ENCODE assay signal across 30 cellular contexts in genomic region chr7:139808846-139809442, GRCh38.
"Had no signal": no experiment of that assay in that cellular context is flagged by ENCODE, and none has a peak within 500 bp of the region (broad histone marks: within the 10 kb centered on the region; RNA-seq: fewer than 3 reads in every experiment).

No MANE protein-coding gene starts in this region.

- H3K9me3 ChIP-seq: adrenal gland, body of pancreas, colonic mucosa, gastrocnemius medialis had no signal

- H3K4me1 ChIP-seq: adrenal gland, body of pancreas, colonic mucosa, gastrocnemius medialis had no signal

- ATAC-seq: activated CD4-positive, alpha-beta T cell treated with anti-CD3 and anti-CD28 coated beads for 36 hours; activated CD8-positive, alpha-beta memory T cell treated with anti-CD3 and anti-CD28 coated beads, Interleukin-2, amount 10 ng/mL, durations not matched to agents 7 days and 5 days; activated CD8-positive, alpha-beta T cell treated with anti-CD3 and anti-CD28 coated beads, Interleukin-2, amount 10 ng/mL, durations not matched to agents 7 days and 5 days; activated naive CD8-positive, alpha-beta T cell treated with anti-CD3 and anti-CD28 coated beads, Interleukin-2, amount 50 U/mL, for 24 hours; body of pancreas; esophagus mucosa; gastrocnemius medialis had no signal

- H3K27ac ChIP-seq: adrenal gland, body of pancreas, cardiac muscle cell, colonic mucosa, gastrocnemius medialis, heart right ventricle had no signal

- H3K4me3 ChIP-seq: adrenal gland, body of pancreas, cardiac muscle cell, colonic mucosa, gastrocnemius medialis, heart right ventricle had no signal

- H3K27me3 ChIP-seq: adrenal gland, body of pancreas, cardiac muscle cell, colonic mucosa, gastrocnemius medialis, heart right ventricle had no signal

- H3K36me3 ChIP-seq: adrenal gland, cardiac muscle cell, colonic mucosa, gastrocnemius medialis, heart right ventricle had no signal

- DNase-seq: activated CD4-positive, alpha-beta memory T cell treated with anti-CD3 and anti-CD28 coated beads for 36 hours; activated CD4-positive, alpha-beta T cell treated with anti-CD3 and anti-CD28 coated beads for 36 hours; activated CD4-positive, alpha-beta T cell treated with anti-CD3 and anti-CD28 coated beads, Interleukin-2, amount 10 ng/mL, durations not matched to agents 24 days and 14 days; activated CD4-positive, CD25-positive, alpha-beta regulatory T cell; activated CD4-positive, CD25-positive, alpha-beta regulatory T cell treated with anti-CD3 and anti-CD28 coated beads, Interleukin-2, amount 50 U/mL, for 72 hours; activated CD8-positive, alpha-beta memory T cell treated with anti-CD3 and anti-CD28 coated beads, Interleukin-2, amount 10 ng/mL, durations not matched to agents 7 days and 5 days; activated CD8-positive, alpha-beta memory T cell treated with anti-CD3 and anti-CD28 coated beads, Interleukin-2, amount 50 U/mL, for 4 hours; activated CD8-positive, alpha-beta T cell treated with anti-CD3 and anti-CD28 coated beads, Interleukin-2, amount 10 ng/mL, durations not matched to agents 7 days and 5 days; activated effector memory CD4-positive, alpha-beta T cell treated with anti-CD3 and anti-CD28 coated beads, Interleukin-2, amount 50 U/mL, for 16 hours; activated naive CD4-positive, alpha-beta T cell treated with anti-CD3 and anti-CD28 coated beads for 36 hours; activated naive CD8-positive, alpha-beta T cell treated with anti-CD3 and anti-CD28 coated beads for 36 hours; activated naive CD8-positive, alpha-beta T cell treated with anti-CD3 and anti-CD28 coated beads, Interleukin-2, amount 50 U/mL, for 24 hours; activated T-cell treated with anti-CD3 and anti-CD28 coated beads, Interleukin-2, amount 50 U/mL, for 1 hour; activated T-cell treated with anti-CD3 and anti-CD28 coated beads, Interleukin-2, amount 50 U/mL, for 48 hours; adrenal gland; amygdala; aorta; body of pancreas; central memory CD4-positive, alpha-beta T cell; cerebellar nuclear complex; colonic mucosa; effector CD8-positive, alpha-beta T cell; foreskin fibroblast; gastrocnemius medialis; heart right ventricle; T-helper 2 cell had no signal

- FAIRE-seq: endometrium, endothelial cell of umbilical vein had no signal
